In the genomic region with DNA sequence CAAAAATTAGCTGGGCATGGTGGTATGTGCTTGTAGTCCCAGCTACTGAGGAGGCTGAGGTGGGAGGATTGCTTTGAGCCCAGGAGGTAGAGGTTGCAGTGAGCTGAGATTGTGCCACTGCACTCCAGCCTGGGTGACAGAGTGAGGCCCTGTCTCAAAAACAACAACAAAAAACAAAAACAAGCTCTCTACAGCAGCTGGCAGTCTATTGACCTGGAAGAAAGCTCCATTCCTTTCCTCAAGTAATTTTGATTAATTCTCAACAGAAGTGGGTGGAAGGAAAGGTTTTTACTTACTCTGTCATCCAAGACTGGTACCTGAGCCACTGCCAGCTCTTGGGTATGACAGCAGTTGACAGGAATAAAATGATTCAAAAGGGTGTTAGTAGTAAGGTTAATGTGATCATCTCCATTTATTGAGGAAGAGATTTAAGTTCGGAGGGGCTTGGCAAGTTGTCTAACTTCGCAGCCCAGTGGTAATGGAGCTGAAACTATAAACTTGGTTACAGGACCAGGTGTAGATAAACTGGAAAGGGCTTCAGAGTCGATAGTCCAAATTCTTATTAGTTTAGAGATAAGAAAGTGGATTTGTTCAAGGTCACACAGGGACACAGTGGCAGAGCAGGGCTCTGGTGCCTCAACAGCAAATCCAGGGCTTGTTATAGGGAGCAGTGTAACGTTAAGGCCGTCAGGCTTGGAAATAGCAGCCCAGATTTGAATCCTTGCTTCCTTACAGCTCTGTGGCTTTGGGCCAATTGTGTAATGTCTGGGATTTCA, we compare ENCODE assay signal across 1 cellular context.
TF ChIP-seq lines count a peak whose summit lies in the region.

No MANE protein-coding gene starts in this region.

TF ChIP-seq in HepG2, 621 proteins besides CTCF, POLR2A, EP300 and RAD21 (continued from another document and continues in another):
- TF ChIP-seq, protein P1, sequence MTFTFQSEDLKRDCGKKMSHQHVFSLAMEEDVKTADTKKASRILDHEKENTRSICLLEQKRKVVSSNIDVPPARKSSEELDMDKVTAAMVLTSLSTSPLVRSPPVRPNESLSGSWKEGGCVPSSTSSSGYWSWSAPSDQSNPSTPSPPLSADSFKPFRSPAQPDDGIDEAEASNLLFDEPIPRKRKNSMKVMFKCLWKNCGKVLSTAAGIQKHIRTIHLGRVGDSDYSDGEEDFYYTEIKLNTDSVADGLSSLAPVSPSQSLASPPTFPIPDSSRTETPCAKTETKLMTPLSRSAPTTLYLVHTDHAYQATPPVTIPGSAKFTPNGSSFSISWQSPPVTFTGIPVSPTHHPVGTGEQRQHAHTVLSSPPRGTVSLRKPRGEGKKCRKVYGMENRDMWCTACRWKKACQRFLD (CRISPR knock-in tag; IDR thresholded peaks at IDR 0.05; ENCODE audit: borderline replicate concordance): no peak
- TF ChIP-seq, protein P2, sequence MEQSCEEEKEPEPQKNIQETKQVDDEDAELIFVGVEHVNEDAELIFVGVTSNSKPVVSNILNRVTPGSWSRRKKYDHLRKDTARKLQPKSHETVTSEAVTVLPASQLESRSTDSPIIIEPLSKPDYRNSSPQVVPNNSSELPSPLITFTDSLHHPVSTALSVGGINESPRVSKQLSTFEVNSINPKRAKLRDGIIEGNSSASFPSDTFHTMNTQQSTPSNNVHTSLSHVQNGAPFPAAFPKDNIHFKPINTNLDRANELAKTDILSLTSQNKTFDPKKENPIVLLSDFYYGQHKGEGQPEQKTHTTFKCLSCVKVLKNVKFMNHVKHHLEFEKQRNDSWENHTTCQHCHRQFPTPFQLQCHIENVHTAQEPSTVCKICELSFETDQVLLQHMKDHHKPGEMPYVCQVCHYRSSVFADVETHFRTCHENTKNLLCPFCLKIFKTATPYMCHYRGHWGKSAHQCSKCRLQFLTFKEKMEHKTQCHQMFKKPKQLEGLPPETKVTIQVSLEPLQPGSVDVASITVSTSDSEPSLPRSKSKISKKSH (CRISPR knock-in tag; IDR thresholded peaks at IDR 0.05; ENCODE audit: borderline replicate concordance): no peak
- TF ChIP-seq PRMT3 (CRISPR knock-in tag; IDR thresholded peaks at IDR 0.05; ENCODE audit: borderline replicate concordance, low read depth) (no peak), HMG20B (CRISPR knock-in tag; conservative IDR thresholded peaks at IDR 0.05) (no peak), ZBTB7B (CRISPR knock-in tag; IDR thresholded peaks at IDR 0.05) (peak; percentile 27; the same call in 1 of the 2 replicates), ZKSCAN1 (IDR thresholded peaks at IDR 0.05; ENCODE audit: low read length) (no peak), SRY (CRISPR knock-in tag; IDR thresholded peaks at IDR 0.05) (no peak), MTF2 (CRISPR knock-in tag; IDR thresholded peaks at IDR 0.05; ENCODE audit: borderline replicate concordance) (no peak), ZNF543 (CRISPR knock-in tag; IDR thresholded peaks at IDR 0.05) (0 out of 2 replicates have a peak, but pooled peaks have one; percentile 26), CENPT (CRISPR knock-in tag; IDR thresholded peaks at IDR 0.05; ENCODE audit: low read depth) (no peak), NR1H2 (CRISPR knock-in tag; IDR thresholded peaks at IDR 0.05; ENCODE audit: borderline replicate concordance, low read depth) (no peak), RXRB (CRISPR knock-in tag; IDR thresholded peaks at IDR 0.05; ENCODE audit: borderline replicate concordance) (peak; percentile 88), MATR3 (CRISPR knock-in tag; IDR thresholded peaks at IDR 0.05) (no peak), HDAC6 (IDR thresholded peaks at IDR 0.05; ENCODE audit: low read depth, low read length) (no peak), ZNF83 (CRISPR knock-in tag; IDR thresholded peaks at IDR 0.05; ENCODE audit: borderline replicate concordance) (no peak), ZNF205 (CRISPR knock-in tag; IDR thresholded peaks at IDR 0.05) (peak; percentile 24; the same call in 1 of the 2 replicates), ERF (CRISPR knock-in tag; IDR thresholded peaks at IDR 0.05) (peak; percentile 34; the same call in 1 of the 2 replicates), CCDC6 (CRISPR knock-in tag; IDR thresholded peaks at IDR 0.05) (no peak), FLYWCH1 (CRISPR knock-in tag; IDR thresholded peaks at IDR 0.05) (no peak), ZNF530 (CRISPR knock-in tag; IDR thresholded peaks at IDR 0.05; ENCODE audit: low read depth) (no peak), ZSCAN12 (CRISPR knock-in tag; IDR thresholded peaks at IDR 0.05) (no peak), HNRNPK (IDR thresholded peaks at IDR 0.05; ENCODE audit: low read depth, low read length, poor library complexity, severe bottlenecking) (no peak), GZF1 (CRISPR knock-in tag; IDR thresholded peaks at IDR 0.05) (no peak), NCOR1 (IDR thresholded peaks at IDR 0.05; ENCODE audit: borderline replicate concordance, low read length) (peak; percentile 47; the same call in 1 of the 2 replicates), TBP (CRISPR knock-in tag; IDR thresholded peaks at IDR 0.05) (no peak), ZNF598 (CRISPR knock-in tag; IDR thresholded peaks at IDR 0.05; ENCODE audit: borderline replicate concordance) (no peak), ZNF776 (CRISPR knock-in tag; IDR thresholded peaks at IDR 0.05) (no peak), ZNF101 (CRISPR knock-in tag; IDR thresholded peaks at IDR 0.05; ENCODE audit: borderline replicate concordance, low read depth) (no peak), NR2F2 (IDR thresholded peaks at IDR 0.05; ENCODE audit: borderline replicate concordance, low read depth) (no peak), EZH2 (conservative IDR thresholded peaks at IDR 0.05; ENCODE audit: low read depth, low read length) (no peak), ZNF180 (CRISPR knock-in tag; IDR thresholded peaks at IDR 0.05; ENCODE audit: borderline replicate concordance, low read depth) (no peak), GATAD2A (CRISPR knock-in tag; IDR thresholded peaks at IDR 0.05) (peak; percentile 83), BORCS8-MEF2B (CRISPR knock-in tag; IDR thresholded peaks at IDR 0.05) (0 out of 2 replicates have a peak, but pooled peaks have one; percentile 26), TRIM24 (CRISPR knock-in tag; IDR thresholded peaks at IDR 0.05) (no peak), ZNF660 (CRISPR knock-in tag; IDR thresholded peaks at IDR 0.05; ENCODE audit: borderline replicate concordance, low read depth) (no peak), RFXANK (CRISPR knock-in tag; IDR thresholded peaks at IDR 0.05) (no peak)
- TF ChIP-seq, protein P3, sequence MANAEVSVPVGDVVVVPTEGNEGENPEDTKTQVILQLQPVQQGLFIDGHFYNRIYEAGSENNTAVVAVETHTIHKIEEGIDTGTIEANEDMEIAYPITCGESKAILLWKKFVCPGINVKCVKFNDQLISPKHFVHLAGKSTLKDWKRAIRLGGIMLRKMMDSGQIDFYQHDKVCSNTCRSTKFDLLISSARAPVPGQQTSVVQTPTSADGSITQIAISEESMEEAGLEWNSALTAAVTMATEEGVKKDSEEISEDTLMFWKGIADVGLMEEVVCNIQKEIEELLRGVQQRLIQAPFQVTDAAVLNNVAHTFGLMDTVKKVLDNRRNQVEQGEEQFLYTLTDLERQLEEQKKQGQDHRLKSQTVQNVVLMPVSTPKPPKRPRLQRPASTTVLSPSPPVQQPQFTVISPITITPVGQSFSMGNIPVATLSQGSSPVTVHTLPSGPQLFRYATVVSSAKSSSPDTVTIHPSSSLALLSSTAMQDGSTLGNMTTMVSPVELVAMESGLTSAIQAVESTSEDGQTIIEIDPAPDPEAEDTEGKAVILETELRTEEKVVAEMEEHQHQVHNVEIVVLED (CRISPR knock-in tag; IDR thresholded peaks at IDR 0.05; ENCODE audit: borderline replicate concordance): no peak
- TF ChIP-seq, protein P4, sequence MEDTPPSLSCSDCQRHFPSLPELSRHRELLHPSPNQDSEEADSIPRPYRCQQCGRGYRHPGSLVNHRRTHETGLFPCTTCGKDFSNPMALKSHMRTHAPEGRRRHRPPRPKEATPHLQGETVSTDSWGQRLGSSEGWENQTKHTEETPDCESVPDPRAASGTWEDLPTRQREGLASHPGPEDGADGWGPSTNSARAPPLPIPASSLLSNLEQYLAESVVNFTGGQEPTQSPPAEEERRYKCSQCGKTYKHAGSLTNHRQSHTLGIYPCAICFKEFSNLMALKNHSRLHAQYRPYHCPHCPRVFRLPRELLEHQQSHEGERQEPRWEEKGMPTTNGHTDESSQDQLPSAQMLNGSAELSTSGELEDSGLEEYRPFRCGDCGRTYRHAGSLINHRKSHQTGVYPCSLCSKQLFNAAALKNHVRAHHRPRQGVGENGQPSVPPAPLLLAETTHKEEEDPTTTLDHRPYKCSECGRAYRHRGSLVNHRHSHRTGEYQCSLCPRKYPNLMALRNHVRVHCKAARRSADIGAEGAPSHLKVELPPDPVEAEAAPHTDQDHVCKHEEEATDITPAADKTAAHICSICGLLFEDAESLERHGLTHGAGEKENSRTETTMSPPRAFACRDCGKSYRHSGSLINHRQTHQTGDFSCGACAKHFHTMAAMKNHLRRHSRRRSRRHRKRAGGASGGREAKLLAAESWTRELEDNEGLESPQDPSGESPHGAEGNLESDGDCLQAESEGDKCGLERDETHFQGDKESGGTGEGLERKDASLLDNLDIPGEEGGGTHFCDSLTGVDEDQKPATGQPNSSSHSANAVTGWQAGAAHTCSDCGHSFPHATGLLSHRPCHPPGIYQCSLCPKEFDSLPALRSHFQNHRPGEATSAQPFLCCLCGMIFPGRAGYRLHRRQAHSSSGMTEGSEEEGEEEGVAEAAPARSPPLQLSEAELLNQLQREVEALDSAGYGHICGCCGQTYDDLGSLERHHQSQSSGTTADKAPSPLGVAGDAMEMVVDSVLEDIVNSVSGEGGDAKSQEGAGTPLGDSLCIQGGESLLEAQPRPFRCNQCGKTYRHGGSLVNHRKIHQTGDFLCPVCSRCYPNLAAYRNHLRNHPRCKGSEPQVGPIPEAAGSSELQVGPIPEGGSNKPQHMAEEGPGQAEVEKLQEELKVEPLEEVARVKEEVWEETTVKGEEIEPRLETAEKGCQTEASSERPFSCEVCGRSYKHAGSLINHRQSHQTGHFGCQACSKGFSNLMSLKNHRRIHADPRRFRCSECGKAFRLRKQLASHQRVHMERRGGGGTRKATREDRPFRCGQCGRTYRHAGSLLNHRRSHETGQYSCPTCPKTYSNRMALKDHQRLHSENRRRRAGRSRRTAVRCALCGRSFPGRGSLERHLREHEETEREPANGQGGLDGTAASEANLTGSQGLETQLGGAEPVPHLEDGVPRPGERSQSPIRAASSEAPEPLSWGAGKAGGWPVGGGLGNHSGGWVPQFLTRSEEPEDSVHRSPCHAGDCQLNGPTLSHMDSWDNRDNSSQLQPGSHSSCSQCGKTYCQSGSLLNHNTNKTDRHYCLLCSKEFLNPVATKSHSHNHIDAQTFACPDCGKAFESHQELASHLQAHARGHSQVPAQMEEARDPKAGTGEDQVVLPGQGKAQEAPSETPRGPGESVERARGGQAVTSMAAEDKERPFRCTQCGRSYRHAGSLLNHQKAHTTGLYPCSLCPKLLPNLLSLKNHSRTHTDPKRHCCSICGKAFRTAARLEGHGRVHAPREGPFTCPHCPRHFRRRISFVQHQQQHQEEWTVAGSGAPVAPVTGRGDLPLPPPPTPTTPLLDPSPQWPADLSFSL (CRISPR knock-in tag; IDR thresholded peaks at IDR 0.05): no peak
- TF ChIP-seq, protein P5, sequence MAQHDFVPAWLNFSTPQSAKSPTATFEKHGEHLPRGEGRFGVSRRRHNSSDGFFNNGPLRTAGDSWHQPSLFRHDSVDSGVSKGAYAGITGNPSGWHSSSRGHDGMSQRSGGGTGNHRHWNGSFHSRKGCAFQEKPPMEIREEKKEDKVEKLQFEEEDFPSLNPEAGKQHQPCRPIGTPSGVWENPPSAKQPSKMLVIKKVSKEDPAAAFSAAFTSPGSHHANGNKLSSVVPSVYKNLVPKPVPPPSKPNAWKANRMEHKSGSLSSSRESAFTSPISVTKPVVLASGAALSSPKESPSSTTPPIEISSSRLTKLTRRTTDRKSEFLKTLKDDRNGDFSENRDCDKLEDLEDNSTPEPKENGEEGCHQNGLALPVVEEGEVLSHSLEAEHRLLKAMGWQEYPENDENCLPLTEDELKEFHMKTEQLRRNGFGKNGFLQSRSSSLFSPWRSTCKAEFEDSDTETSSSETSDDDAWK (CRISPR knock-in tag; IDR thresholded peaks at IDR 0.05): no peak
- TF ChIP-seq, protein P6, sequence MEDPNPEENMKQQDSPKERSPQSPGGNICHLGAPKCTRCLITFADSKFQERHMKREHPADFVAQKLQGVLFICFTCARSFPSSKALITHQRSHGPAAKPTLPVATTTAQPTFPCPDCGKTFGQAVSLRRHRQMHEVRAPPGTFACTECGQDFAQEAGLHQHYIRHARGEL (CRISPR knock-in tag; IDR thresholded peaks at IDR 0.05): no peak
- TF ChIP-seq, protein P7, sequence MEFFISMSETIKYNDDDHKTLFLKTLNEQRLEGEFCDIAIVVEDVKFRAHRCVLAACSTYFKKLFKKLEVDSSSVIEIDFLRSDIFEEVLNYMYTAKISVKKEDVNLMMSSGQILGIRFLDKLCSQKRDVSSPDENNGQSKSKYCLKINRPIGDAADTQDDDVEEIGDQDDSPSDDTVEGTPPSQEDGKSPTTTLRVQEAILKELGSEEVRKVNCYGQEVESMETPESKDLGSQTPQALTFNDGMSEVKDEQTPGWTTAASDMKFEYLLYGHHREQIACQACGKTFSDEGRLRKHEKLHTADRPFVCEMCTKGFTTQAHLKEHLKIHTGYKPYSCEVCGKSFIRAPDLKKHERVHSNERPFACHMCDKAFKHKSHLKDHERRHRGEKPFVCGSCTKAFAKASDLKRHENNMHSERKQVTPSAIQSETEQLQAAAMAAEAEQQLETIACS (CRISPR knock-in tag; IDR thresholded peaks at IDR 0.05): no peak
- TF ChIP-seq, protein P8, sequence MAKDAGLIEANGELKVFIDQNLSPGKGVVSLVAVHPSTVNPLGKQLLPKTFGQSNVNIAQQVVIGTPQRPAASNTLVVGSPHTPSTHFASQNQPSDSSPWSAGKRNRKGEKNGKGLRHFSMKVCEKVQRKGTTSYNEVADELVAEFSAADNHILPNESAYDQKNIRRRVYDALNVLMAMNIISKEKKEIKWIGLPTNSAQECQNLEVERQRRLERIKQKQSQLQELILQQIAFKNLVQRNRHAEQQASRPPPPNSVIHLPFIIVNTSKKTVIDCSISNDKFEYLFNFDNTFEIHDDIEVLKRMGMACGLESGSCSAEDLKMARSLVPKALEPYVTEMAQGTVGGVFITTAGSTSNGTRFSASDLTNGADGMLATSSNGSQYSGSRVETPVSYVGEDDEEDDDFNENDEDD (CRISPR knock-in tag; IDR thresholded peaks at IDR 0.05; ENCODE audit: borderline replicate concordance): no peak
- TF ChIP-seq, protein P9, sequence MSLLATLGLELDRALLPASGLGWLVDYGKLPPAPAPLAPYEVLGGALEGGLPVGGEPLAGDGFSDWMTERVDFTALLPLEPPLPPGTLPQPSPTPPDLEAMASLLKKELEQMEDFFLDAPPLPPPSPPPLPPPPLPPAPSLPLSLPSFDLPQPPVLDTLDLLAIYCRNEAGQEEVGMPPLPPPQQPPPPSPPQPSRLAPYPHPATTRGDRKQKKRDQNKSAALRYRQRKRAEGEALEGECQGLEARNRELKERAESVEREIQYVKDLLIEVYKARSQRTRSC (CRISPR knock-in tag; IDR thresholded peaks at IDR 0.05; ENCODE audit: low read depth): no peak
- TF ChIP-seq, protein P10, sequence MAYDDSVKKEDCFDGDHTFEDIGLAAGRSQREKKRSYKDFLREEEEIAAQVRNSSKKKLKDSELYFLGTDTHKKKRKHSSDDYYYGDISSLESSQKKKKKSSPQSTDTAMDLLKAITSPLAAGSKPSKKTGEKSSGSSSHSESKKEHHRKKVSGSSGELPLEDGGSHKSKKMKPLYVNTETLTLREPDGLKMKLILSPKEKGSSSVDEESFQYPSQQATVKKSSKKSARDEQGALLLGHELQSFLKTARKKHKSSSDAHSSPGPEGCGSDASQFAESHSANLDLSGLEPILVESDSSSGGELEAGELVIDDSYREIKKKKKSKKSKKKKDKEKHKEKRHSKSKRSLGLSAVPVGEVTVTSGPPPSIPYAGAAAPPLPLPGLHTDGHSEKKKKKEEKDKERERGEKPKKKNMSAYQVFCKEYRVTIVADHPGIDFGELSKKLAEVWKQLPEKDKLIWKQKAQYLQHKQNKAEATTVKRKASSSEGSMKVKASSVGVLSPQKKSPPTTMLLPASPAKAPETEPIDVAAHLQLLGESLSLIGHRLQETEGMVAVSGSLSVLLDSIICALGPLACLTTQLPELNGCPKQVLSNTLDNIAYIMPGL (CRISPR knock-in tag; IDR thresholded peaks at IDR 0.05; ENCODE audit: borderline replicate concordance in 1 of 2, low read depth in 1 of 2): no peak; a peak in 1 of 4 replicates
